In genomic region chr3:138899592-138899991, GRCh38 we compare ENCODE assay signal across 28 cellular contexts. TPM values are rescaled to one million over a fixed set of nuclear protein-coding genes. Genes with fewer than 3 reads are reported as not detected.
"Had no signal": no experiment of that assay in that cellular context is flagged by ENCODE, and none has a peak within 500 bp of the region (broad histone marks: within the 10 kb centered on the region; RNA-seq: fewer than 3 reads in every experiment).

No MANE protein-coding gene starts in this region.

- H2AFZ ChIP-seq: hepatocyte had no signal

- H3K4me1 ChIP-seq: adrenal gland, ascending aorta, right lobe of liver, uterus had no signal

- H3K27me3 ChIP-seq: adrenal gland, ascending aorta, gastroesophageal sphincter, hepatocyte, right lobe of liver, uterus had no signal

- H3K4me2 ChIP-seq: hepatocyte had no signal

- H3K4me3 ChIP-seq: adrenal gland, ascending aorta, gastroesophageal sphincter, hepatocyte, right lobe of liver, skin epidermis, thoracic aorta, uterus had no signal

- ATAC-seq: activated T-cell treated with anti-CD3 and anti-CD28 coated beads, Interleukin-2, amount 50 U/mL, for 72 hours; effector memory CD8-positive, alpha-beta T cell; esophagus mucosa; gastroesophageal sphincter; left colon; naive thymus-derived CD4-positive, alpha-beta T cell; right lobe of liver; stimulated activated naive CD8-positive, alpha-beta T cell treated with anti-CD3 and anti-CD28 coated beads, Interleukin-15, Interleukin-2, amounts not matched to agents 100 U/mL and 50 U/mL, for 24 hours had no signal

- H3K27ac ChIP-seq: adrenal gland, ascending aorta, gastroesophageal sphincter, hepatocyte, right lobe of liver, thoracic aorta, uterus had no signal

- H3K36me3 ChIP-seq: adrenal gland, ascending aorta, gastroesophageal sphincter, right lobe of liver, thoracic aorta, uterus had no signal

- DNase-seq: activated B cell treated with CpG ODN at 0.5 μM for 24 hours; activated naive CD4-positive, alpha-beta T cell treated with Interleukin-2 at 50 U/mL for 16 hours; activated T-cell treated with anti-CD3 and anti-CD28 coated beads for 4 hours; activated T-cell treated with anti-CD3 and anti-CD28 coated beads, Interleukin-2, amount 50 U/mL, for 72 hours; adrenal gland; caudate nucleus; cortex of kidney; effector memory CD8-positive, alpha-beta T cell; islet precursor cell; left colon; midbrain; naive thymus-derived CD4-positive, alpha-beta T cell; occipital lobe; right lobe of liver; stimulated activated CD4-positive, alpha-beta T cell treated with anti-CD3 and anti-CD28 coated beads, Interleukin-12 subunit alpha, Interleukin-12 subunit beta, amount 100 ng/mL, for 4 hours; stimulated activated CD4-positive, alpha-beta T cell treated with anti-CD3 and anti-CD28 coated beads, Interleukin-4, amount 100 ng/mL, for 1 hour; stimulated activated naive CD8-positive, alpha-beta T cell treated with anti-CD3 and anti-CD28 coated beads, Interleukin-15, Interleukin-2, amounts not matched to agents 100 U/mL and 50 U/mL, for 24 hours; T-helper 1 cell; uterus had no signal

- H3K9me3 ChIP-seq: adrenal gland, ascending aorta, gastroesophageal sphincter, right lobe of liver, thoracic aorta, uterus had no signal

RNA-seq across cellular contexts. Expression of gene FOXL2, which starts 47.3 kb away (rescaled TPM):
- total RNA-seq: activated B cell treated with CpG ODN at 0.5 μM for 24 hours; ascending aorta; esophagus mucosa; gastroesophageal sphincter; hepatocyte; left colon; lower leg skin; naive thymus-derived CD4-positive, alpha-beta T cell; occipital lobe; right lobe of liver; subcutaneous adipose tissue; thoracic aorta had no signal
- polyA plus RNA-seq: hepatocyte; naive thymus-derived CD4-positive, alpha-beta T cell had no signal

RNA-seq across cellular contexts. Expression of gene FOXL2NB, which starts 47.4 kb away (rescaled TPM):
- total RNA-seq: activated B cell treated with CpG ODN at 0.5 μM for 24 hours; activated T-cell treated with anti-CD3 and anti-CD28 coated beads, Interleukin-2, amount 50 U/mL, for 72 hours; ascending aorta; esophagus mucosa; hepatocyte; left colon; lower leg skin; naive thymus-derived CD4-positive, alpha-beta T cell; neural crest cell; right lobe of liver; subcutaneous adipose tissue; thoracic aorta had no signal
- polyA plus RNA-seq: hepatocyte; naive thymus-derived CD4-positive, alpha-beta T cell had no signal
